In the genomic region with DNA sequence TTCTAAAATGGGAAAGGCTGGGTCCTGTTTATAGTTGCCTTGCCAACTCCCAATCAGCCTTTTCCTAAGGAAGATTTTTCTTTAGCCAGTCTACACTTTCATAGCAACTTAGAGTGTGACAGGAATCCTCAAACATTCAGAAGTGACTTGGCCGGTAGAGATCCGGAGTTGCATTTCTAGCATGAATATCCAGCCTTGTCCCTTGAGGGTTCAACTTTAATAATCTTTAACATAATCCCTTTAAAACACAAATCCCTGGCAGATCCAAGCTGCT, we compare ENCODE assay signal across 24 cellular contexts. TPM values are rescaled to one million over a fixed set of nuclear protein-coding genes. Genes with fewer than 3 reads are reported as not detected.
"Had no signal": no experiment of that assay in that cellular context is flagged by ENCODE, and none has a peak within 500 bp of the region (broad histone marks: within the 10 kb centered on the region; RNA-seq: fewer than 3 reads in every experiment).

No MANE protein-coding gene starts in this region.

- DNase-seq: activated CD4-positive, alpha-beta memory T cell treated with anti-CD3 and anti-CD28 coated beads, Interleukin-2, amount 10 ng/mL, durations not matched to agents 7 days and 5 days; activated CD4-positive, alpha-beta T cell treated with anti-CD3 and anti-CD28 coated beads, Interleukin-2, amount 10 ng/mL, durations not matched to agents 24 days and 14 days; activated effector memory CD4-positive, alpha-beta T cell treated with anti-CD3 and anti-CD28 coated beads, Interleukin-2, amount 50 U/mL, for 16 hours; activated T-cell treated with anti-CD3 and anti-CD28 coated beads, Interleukin-2, amount 50 U/mL, for 72 hours; aorta; brain microvascular endothelial cell; central memory CD4-positive, alpha-beta T cell; colonic mucosa; effector memory CD8-positive, alpha-beta T cell; gastrocnemius medialis; kidney; nephron progenitor cell; pancreas; psoas muscle; stimulated activated CD4-positive, alpha-beta T cell treated with anti-CD3 and anti-CD28 coated beads, Interleukin-12 subunit alpha, Interleukin-12 subunit beta, amount 100 ng/mL, for 4 hours; stimulated activated naive CD8-positive, alpha-beta T cell treated with anti-CD3 and anti-CD28 coated beads, Interleukin-15, amount 100 ng/mL, for 72 hours had no signal

- H3K36me3 ChIP-seq: brain microvascular endothelial cell, colonic mucosa, gastrocnemius medialis, heart left ventricle, pancreas, suprapubic skin, tibial nerve had no signal

- ATAC-seq: activated CD4-positive, CD25-positive, alpha-beta regulatory T cell treated with anti-CD3 and anti-CD28 coated beads, Interleukin-2, amount 50 U/mL, for 24 hours; activated naive CD4-positive, alpha-beta T cell treated with anti-CD3 and anti-CD28 coated beads, Interleukin-2, amount 50 U/mL, for 72 hours; activated T-cell treated with anti-CD3 and anti-CD28 coated beads, Interleukin-2, amount 50 U/mL, for 72 hours; effector memory CD8-positive, alpha-beta T cell; pancreas; stimulated activated naive CD8-positive, alpha-beta T cell treated with anti-CD3 and anti-CD28 coated beads, Interleukin-15, amount 100 ng/mL, for 72 hours had no signal

- H3K4me1 Mint-ChIP-seq: activated CD4-positive, alpha-beta memory T cell treated with anti-CD3 and anti-CD28 coated beads, Interleukin-2, amount 10 ng/mL, durations not matched to agents 7 days and 5 days; activated CD4-positive, alpha-beta T cell treated with anti-CD3 and anti-CD28 coated beads, Interleukin-2, amount 10 ng/mL, durations not matched to agents 24 days and 14 days; stimulated activated naive CD8-positive, alpha-beta T cell treated with anti-CD3 and anti-CD28 coated beads, Interleukin-15, amount 100 ng/mL, for 72 hours had no signal

- H3K4me3 Mint-ChIP-seq: activated CD4-positive, alpha-beta memory T cell treated with anti-CD3 and anti-CD28 coated beads, Interleukin-2, amount 10 ng/mL, durations not matched to agents 7 days and 5 days; activated CD4-positive, alpha-beta T cell treated with anti-CD3 and anti-CD28 coated beads, Interleukin-2, amount 10 ng/mL, durations not matched to agents 24 days and 14 days; activated T-cell treated with anti-CD3 and anti-CD28 coated beads, Interleukin-2, amount 50 U/mL, for 72 hours; effector memory CD8-positive, alpha-beta T cell; nephron progenitor cell; stimulated activated naive CD8-positive, alpha-beta T cell treated with anti-CD3 and anti-CD28 coated beads, Interleukin-15, amount 100 ng/mL, for 72 hours had no signal

- H3K36me3 Mint-ChIP-seq: activated naive CD4-positive, alpha-beta T cell treated with anti-CD3 and anti-CD28 coated beads, Interleukin-2, amount 50 U/mL, for 72 hours had no signal

- H3K27me3 ChIP-seq: brain microvascular endothelial cell, colonic mucosa, dorsolateral prefrontal cortex, gastrocnemius medialis, heart left ventricle, pancreas, suprapubic skin, tibial nerve had no signal

- H3K27me3 Mint-ChIP-seq: activated CD4-positive, alpha-beta T cell treated with anti-CD3 and anti-CD28 coated beads, Interleukin-2, amount 10 ng/mL, durations not matched to agents 24 days and 14 days had no signal

- H3K4me1 ChIP-seq: colonic mucosa, pancreas had no signal

- H3K27ac ChIP-seq: brain microvascular endothelial cell, colonic mucosa, pancreas, psoas muscle, suprapubic skin, tibial nerve had no signal

- H3K9me3 Mint-ChIP-seq: activated CD4-positive, alpha-beta memory T cell treated with anti-CD3 and anti-CD28 coated beads, Interleukin-2, amount 10 ng/mL, durations not matched to agents 7 days and 5 days; activated CD4-positive, alpha-beta T cell treated with anti-CD3 and anti-CD28 coated beads, Interleukin-2, amount 10 ng/mL, durations not matched to agents 24 days and 14 days; activated naive CD4-positive, alpha-beta T cell treated with anti-CD3 and anti-CD28 coated beads, Interleukin-2, amount 50 U/mL, for 72 hours; activated T-cell treated with anti-CD3 and anti-CD28 coated beads, Interleukin-2, amount 50 U/mL, for 72 hours; effector memory CD8-positive, alpha-beta T cell; nephron progenitor cell; stimulated activated naive CD8-positive, alpha-beta T cell treated with anti-CD3 and anti-CD28 coated beads, Interleukin-15, amount 100 ng/mL, for 72 hours had no signal

- H3K9me3 ChIP-seq: colonic mucosa, gastrocnemius medialis, heart left ventricle, pancreas, psoas muscle, suprapubic skin, tibial nerve had no signal

- H3K27ac Mint-ChIP-seq: activated CD4-positive, alpha-beta memory T cell treated with anti-CD3 and anti-CD28 coated beads, Interleukin-2, amount 10 ng/mL, durations not matched to agents 7 days and 5 days; activated CD4-positive, alpha-beta T cell treated with anti-CD3 and anti-CD28 coated beads, Interleukin-2, amount 10 ng/mL, durations not matched to agents 24 days and 14 days; activated naive CD4-positive, alpha-beta T cell treated with anti-CD3 and anti-CD28 coated beads, Interleukin-2, amount 50 U/mL, for 72 hours; activated T-cell treated with anti-CD3 and anti-CD28 coated beads, Interleukin-2, amount 50 U/mL, for 72 hours; effector memory CD8-positive, alpha-beta T cell; nephron progenitor cell; stimulated activated naive CD8-positive, alpha-beta T cell treated with anti-CD3 and anti-CD28 coated beads, Interleukin-15, amount 100 ng/mL, for 72 hours had no signal

- H3K4me3 ChIP-seq: colonic mucosa, dorsolateral prefrontal cortex, gastrocnemius medialis, heart left ventricle, lung, pancreas, psoas muscle, suprapubic skin, tibial nerve had no signal

RNA-seq across cellular contexts. Expression of a gene that starts 23.1 kb away (rescaled TPM):
- total RNA-seq: activated T-cell treated with anti-CD3 and anti-CD28 coated beads, Interleukin-2, amount 50 U/mL, for 72 hours; T-helper 2 cell treated with Interferon-gamma antibody and Interleukin-4, amounts not matched to agents 100 ng/mL and 5 ng/mL, for 36 hours had no signal
